In genomic region chr6:109008951-109009760, GRCh38 we compare ENCODE assay signal across 8 cellular contexts.
DNase-seq lines count a peak whose midpoint lies in the region; ATAC-seq and TF ChIP-seq lines count a peak whose summit lies in the region.

No MANE protein-coding gene starts in this region.

- ATAC-seq in GM18873 (IDR thresholded peaks at IDR 0.05; ENCODE audit: low FRiP score, unreplicated experiment) (peak; percentile 74), HG03196 (IDR thresholded peaks at IDR 0.05; ENCODE audit: unreplicated experiment) (peak; percentile 90)
- peak; percentile 89 for ATAC-seq in activated CD4-positive, alpha-beta T cell treated with anti-CD3 and anti-CD28 coated beads for 36 hours

- DNase-seq in AG04449 (ENCODE audit: low read depth, low spot score) (no peak), NCI-H446 treated with DMSO at 0.1 percent for 48 hours (lab: John Stamatoyannopoulos, UW) (peak; percentile 16), chondrocyte (ENCODE audit: low spot score) (peak; percentile 94), kidney tubule cell (ENCODE audit: low spot score) (peak; percentile 87)
- DNase-seq in activated CD4-positive, alpha-beta T cell treated with anti-CD3 and anti-CD28 coated beads for 36 hours, result peak; percentile 95
- DNase-seq in stimulated activated CD4-positive, alpha-beta T cell treated with anti-CD3 and anti-CD28 coated beads, Interleukin-15, amount 100 ng/mL, for 48 hours (ENCODE audit: low read depth in 2 of 2), result peak; percentile 75 to 88

- no peaks in the 10 kb centered on the region for H3K9me3 Mint-ChIP-seq in activated CD4-positive, alpha-beta T cell treated with anti-CD3 and anti-CD28 coated beads for 36 hours (ENCODE audit: low read depth)
- no peaks in the 10 kb centered on the region for H3K9me3 Mint-ChIP-seq in chondrocyte (ENCODE audit: low read depth)

- H3K4me3 Mint-ChIP-seq in activated CD4-positive, alpha-beta T cell treated with anti-CD3 and anti-CD28 coated beads for 36 hours, result peak overlapping the region; percentile 94
- peak overlapping the region; percentile 88 for H3K4me3 Mint-ChIP-seq in chondrocyte (ENCODE audit: unreplicated experiment)

- POLR2A ChIA-PET in AG04449 (lab: Yijun Ruan, JAX), result interaction anchor here (0.5 kb wide), 1 partner anchor 28 kb away, joined by 3 read pairs; no protein-coding TSS in a partner anchor
- POLR2A ChIA-PET in activated CD4-positive, alpha-beta T cell treated with anti-CD3 and anti-CD28 coated beads for 36 hours (lab: Charles Lee), result interaction anchor here (0.6 to 1.4 kb wide), 8 partner anchors 38 to 450 kb away, joined by 3 to 5 read pairs (median 3); partner anchors contain the start of genes CEP57L1 and SESN1

- CTCF ChIA-PET in AG04449 (lab: Yijun Ruan, JAX), result interaction anchor here (0.9 to 1.2 kb wide), 2 partner anchors 29 to 56 kb away, joined by 3 to 4 read pairs; no protein-coding TSS in a partner anchor
- CTCF ChIA-PET in activated CD4-positive, alpha-beta T cell treated with anti-CD3 and anti-CD28 coated beads for 36 hours (lab: Charles Lee), result interaction anchor here (0.8 to 1.5 kb wide), 2 partner anchors 363 to 452 kb away, joined by 3 read pairs; no protein-coding TSS in a partner anchor

- peaks cover 58% of the 10 kb centered on the region for H3K4me1 Mint-ChIP-seq in activated CD4-positive, alpha-beta T cell treated with anti-CD3 and anti-CD28 coated beads for 36 hours
- peaks cover 26% of the 10 kb centered on the region for H3K4me1 Mint-ChIP-seq in chondrocyte (ENCODE audit: low read depth)

- no peaks in the 10 kb centered on the region for H3K27me3 Mint-ChIP-seq in activated CD4-positive, alpha-beta T cell treated with anti-CD3 and anti-CD28 coated beads for 36 hours
- no peaks in the 10 kb centered on the region for H3K27me3 Mint-ChIP-seq in chondrocyte (ENCODE audit: low read depth)

- no peaks in the 10 kb centered on the region for H3K36me3 Mint-ChIP-seq in activated CD4-positive, alpha-beta T cell treated with anti-CD3 and anti-CD28 coated beads for 36 hours (ENCODE audit: low read depth)
- H3K36me3 Mint-ChIP-seq in chondrocyte (ENCODE audit: low read depth), result no peaks in the 10 kb centered on the region

- no peak for TF ChIP-seq CTCF in AG04449 (IDR thresholded peaks at IDR 0.05; ENCODE audit: insufficient read depth, low read length, missing control alignments)
- TF ChIP-seq CTCF in chondrocyte (IDR thresholded peaks at IDR 0.05), result peak; percentile 38

- peak overlapping the region; percentile 85 for H3K4me3 ChIP-seq in AG04449 (ENCODE audit: low read depth, low read length)

- intact Hi-C loops in activated CD4-positive, alpha-beta T cell treated with anti-CD3 and anti-CD28 coated beads for 36 hours (cut with DNase I, micrococcal nuclease), result loop anchor here (1.0 to 10.0 kb wide), 17 partner anchors 50 to 1806 kb away; partner anchors contain the start of genes SESN1 (in 2 of the 2), ARMC2 (in 1 of the 2), CD164 (in 1 of the 2) and CDK19 (in 1 of the 2)

- H3K27ac Mint-ChIP-seq in activated CD4-positive, alpha-beta T cell treated with anti-CD3 and anti-CD28 coated beads for 36 hours, result peak overlapping the region; percentile 98
- peak overlapping the region; percentile 87 for H3K27ac Mint-ChIP-seq in chondrocyte (ENCODE audit: unreplicated experiment)
